15 cellular contexts compared by ENCODE assay signal in the genomic region with DNA sequence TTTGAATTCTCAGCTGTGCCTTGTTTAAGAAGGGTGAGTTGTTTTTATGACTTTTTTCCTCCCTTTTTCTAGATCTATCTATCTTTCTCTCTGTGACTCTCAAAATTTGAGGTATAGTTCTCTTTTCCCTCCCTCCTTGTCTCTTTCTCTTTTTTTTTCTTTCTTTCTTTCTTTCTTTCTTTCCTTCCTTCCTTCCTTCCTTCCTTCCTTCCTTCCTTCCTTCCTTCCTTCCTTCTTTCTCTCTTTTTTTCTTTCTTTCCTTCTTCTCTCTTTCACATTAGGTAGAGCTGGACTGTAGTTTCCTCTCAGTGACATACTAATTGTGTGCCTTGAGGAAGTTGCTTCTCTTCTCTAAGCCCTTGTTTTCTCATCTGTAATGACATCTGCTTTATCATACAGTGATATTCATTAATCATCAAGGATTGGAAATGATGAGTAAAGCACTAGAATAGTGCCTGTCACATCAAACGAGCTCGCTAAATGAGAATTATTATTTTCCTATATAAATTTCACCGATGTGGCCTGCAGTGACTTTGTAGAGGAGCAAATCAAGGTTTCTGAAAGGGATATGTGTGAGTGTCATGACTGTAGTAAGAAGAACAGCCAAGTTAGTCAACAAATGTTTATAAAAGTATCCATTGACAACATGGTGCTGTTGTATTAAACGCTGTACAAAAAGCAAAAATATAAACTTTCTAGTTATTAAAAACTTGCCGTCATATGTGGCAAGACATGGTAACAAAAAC.
A peak's percentile ranks its signal among the peaks of the same experiment; 100 is the strongest.
DNase-seq lines count a peak whose midpoint lies in the region; ATAC-seq and TF ChIP-seq lines count a peak whose summit lies in the region.
"Had no signal": no experiment of that assay in that cellular context is flagged by ENCODE, and none has a peak within 500 bp of the region (broad histone marks: within the 10 kb centered on the region; RNA-seq: fewer than 3 reads in every experiment).

No MANE protein-coding gene starts in this region.

- no peak for DNase-seq in activated CD4-positive, alpha-beta T cell treated with anti-CD3 and anti-CD28 coated beads for 36 hours
- no peak for DNase-seq in activated CD4-positive, alpha-beta T cell treated with anti-CD3 and anti-CD28 coated beads for 48 hours
- DNase-seq in HCEC 1CT = peak; percentile 39
- DNase-seq in psoas muscle = no peak
- no peak for DNase-seq in NCI-H526 (lab: John Stamatoyannopoulos, UW)
- no peak for DNase-seq in DMS114 treated with DMSO at 0.1 percent for 48 hours (lab: John Stamatoyannopoulos, UW; ENCODE audit: unreplicated experiment)
- DNase-seq: ACHN, GOT3, KBM-7, NCI-H1436, NCI-H526 treated with DMSO at 0.1 percent for 48 hours had no signal

- peak; percentile 79 for ATAC-seq in activated CD4-positive, alpha-beta T cell treated with anti-CD3 and anti-CD28 coated beads for 36 hours
- ATAC-seq in psoas muscle (peak in 3 of 4 donors; percentile 23 to 50 (median 24)), GM21825 (IDR thresholded peaks at IDR 0.05; ENCODE audit: unreplicated experiment) (no peak)

- no peaks in the 10 kb centered on the region for H3K27me3 ChIP-seq in psoas muscle (ENCODE audit: insufficient read depth in 3 of 3, low read length in 2 of 3)

- H3K36me3 ChIP-seq in psoas muscle (ENCODE audit: insufficient read depth in 1 of 2, low read depth in 1 of 2) = no peaks in the 10 kb centered on the region

- no peak for TF ChIP-seq CTCF in psoas muscle (IDR thresholded peaks at IDR 0.05)

- no peak overlapping the region for H3K4me3 Mint-ChIP-seq in activated CD4-positive, alpha-beta T cell treated with anti-CD3 and anti-CD28 coated beads for 36 hours
- H3K4me3 Mint-ChIP-seq in activated naive CD8-positive, alpha-beta T cell = peak overlapping the region; percentile 66

- peaks cover 49% of the 10 kb centered on the region for H3K4me1 Mint-ChIP-seq in activated CD4-positive, alpha-beta T cell treated with anti-CD3 and anti-CD28 coated beads for 36 hours
- H3K4me1 Mint-ChIP-seq in activated naive CD8-positive, alpha-beta T cell (ENCODE audit: low read depth) = peaks cover 59% of the 10 kb centered on the region

- H3K4me1 ChIP-seq in psoas muscle = peaks cover 57% of the 10 kb centered on the region

- H3K36me3 Mint-ChIP-seq in activated CD4-positive, alpha-beta T cell treated with anti-CD3 and anti-CD28 coated beads for 36 hours (ENCODE audit: low read depth) = no peaks in the 10 kb centered on the region
- no peaks in the 10 kb centered on the region for H3K36me3 Mint-ChIP-seq in activated naive CD8-positive, alpha-beta T cell

- POLR2A ChIA-PET in activated CD4-positive, alpha-beta T cell treated with anti-CD3 and anti-CD28 coated beads for 36 hours (lab: Charles Lee) = interaction anchor here (0.7 kb wide), 1 partner anchor 98 kb away, joined by 3 read pairs; no protein-coding TSS in a partner anchor

- H3K27me3 Mint-ChIP-seq in activated CD4-positive, alpha-beta T cell treated with anti-CD3 and anti-CD28 coated beads for 36 hours = no peaks in the 10 kb centered on the region
- no peaks in the 10 kb centered on the region for H3K27me3 Mint-ChIP-seq in activated naive CD8-positive, alpha-beta T cell

- CTCF ChIA-PET in activated CD4-positive, alpha-beta T cell treated with anti-CD3 and anti-CD28 coated beads for 36 hours (lab: Charles Lee) = interaction anchor here (0.5 kb wide), 1 partner anchor 68 kb away, joined by 3 read pairs; no protein-coding TSS in a partner anchor

- peak overlapping the region; percentile 74 for H3K27ac ChIP-seq in psoas muscle
- H3K27ac ChIP-seq: PC-9 had no signal

- 47 to 67% (median 53%) methylated on average over 5 of the region's 5 CpGs for WGBS in psoas muscle, 3 donors

- H3K27ac Mint-ChIP-seq in activated CD4-positive, alpha-beta T cell treated with anti-CD3 and anti-CD28 coated beads for 36 hours = peak overlapping the region; percentile 94
- H3K27ac Mint-ChIP-seq in activated naive CD8-positive, alpha-beta T cell = peak overlapping the region; percentile 95

- no peaks in the 10 kb centered on the region for H3K9me3 ChIP-seq in psoas muscle

- no peak overlapping the region for H3K4me3 ChIP-seq in psoas muscle
- H3K4me3 ChIP-seq: lung, PC-9 had no signal

- peaks cover 2% of the 10 kb centered on the region for H3K9me3 Mint-ChIP-seq in activated CD4-positive, alpha-beta T cell treated with anti-CD3 and anti-CD28 coated beads for 36 hours (ENCODE audit: low read depth)
- no peaks in the 10 kb centered on the region for H3K9me3 Mint-ChIP-seq in activated naive CD8-positive, alpha-beta T cell (ENCODE audit: low read depth)

- intact Hi-C loops in activated CD4-positive, alpha-beta T cell treated with anti-CD3 and anti-CD28 coated beads for 36 hours (cut with DNase I, micrococcal nuclease) = loop anchor here in 1 of 2 experiments (5.0 kb wide), 1 partner anchor 211 kb away; no protein-coding TSS in a partner anchor
- intact Hi-C loops in psoas muscle (cut with DNase I) = loop anchor here in 1 of 2 donors (5.0 kb wide), 1 partner anchor 79 kb away; a partner anchor contains a TSS
